Comparison of ENCODE assay signal across 1 cellular context in the genomic region with DNA sequence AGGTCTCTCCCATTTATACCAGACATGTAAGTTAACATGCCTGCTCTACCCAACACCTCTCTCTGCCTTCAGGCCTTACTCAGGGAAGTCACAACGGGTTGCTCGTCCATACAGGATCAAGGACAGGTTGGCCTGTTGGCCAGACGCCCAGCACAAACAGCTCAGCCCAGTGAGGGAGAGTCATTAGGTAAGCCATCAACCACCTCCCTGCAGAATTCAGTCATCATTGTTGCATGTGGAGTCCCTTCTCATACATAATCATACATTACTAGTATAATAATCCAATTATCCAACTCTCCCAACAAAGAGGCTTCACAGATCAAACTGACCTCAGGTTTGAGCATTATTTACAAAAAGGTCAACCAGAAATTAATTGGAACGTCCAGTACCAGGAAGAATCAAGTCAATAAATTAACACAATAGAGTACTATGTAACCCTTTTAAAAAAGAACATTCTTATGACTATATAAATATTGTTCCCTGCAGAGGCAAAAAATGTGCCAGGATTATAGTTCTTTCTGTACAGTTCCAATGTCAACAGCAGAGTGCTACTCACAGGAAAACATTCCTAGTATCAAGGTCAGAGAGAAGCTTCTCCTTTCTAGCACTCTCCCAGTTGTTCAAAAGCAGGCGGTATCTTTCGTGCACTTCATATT.
TF ChIP-seq lines count a peak whose summit lies in the region.

No MANE protein-coding gene starts in this region.

TF ChIP-seq in HEK293, 187 proteins besides CTCF, POLR2A, EP300 and RAD21 (continued from another document):
- TF ChIP-seq ZNF311 (tag by site-specific recombination; IDR thresholded peaks at IDR 0.05; ENCODE audit: borderline replicate concordance), result no peak
- TF ChIP-seq, protein P1, sequence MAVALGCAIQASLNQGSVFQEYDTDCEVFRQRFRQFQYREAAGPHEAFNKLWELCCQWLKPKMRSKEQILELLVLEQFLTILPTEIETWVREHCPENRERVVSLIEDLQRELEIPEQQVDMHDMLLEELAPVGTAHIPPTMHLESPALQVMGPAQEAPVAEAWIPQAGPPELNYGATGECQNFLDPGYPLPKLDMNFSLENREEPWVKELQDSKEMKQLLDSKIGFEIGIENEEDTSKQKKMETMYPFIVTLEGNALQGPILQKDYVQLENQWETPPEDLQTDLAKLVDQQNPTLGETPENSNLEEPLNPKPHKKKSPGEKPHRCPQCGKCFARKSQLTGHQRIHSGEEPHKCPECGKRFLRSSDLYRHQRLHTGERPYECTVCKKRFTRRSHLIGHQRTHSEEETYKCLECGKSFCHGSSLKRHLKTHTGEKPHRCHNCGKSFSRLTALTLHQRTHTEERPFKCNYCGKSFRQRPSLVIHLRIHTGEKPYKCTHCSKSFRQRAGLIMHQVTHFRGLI (tag by site-specific recombination; IDR thresholded peaks at IDR 0.05), result peak; percentile 70
- no peak for TF ChIP-seq MZF1 (tag by site-specific recombination; IDR thresholded peaks at IDR 0.05; ENCODE audit: borderline replicate concordance)
- TF ChIP-seq SCRT2 (tag by site-specific recombination; IDR thresholded peaks at IDR 0.05), result no peak
- TF ChIP-seq ZBTB17 (tag by site-specific recombination; IDR thresholded peaks at IDR 0.05), result 0 out of 2 replicates have a peak, but pooled peaks have one; percentile 20
- no peak for TF ChIP-seq ZNF596 (tag by site-specific recombination; IDR thresholded peaks at IDR 0.05)
- no peak for TF ChIP-seq SETDB1 (IDR thresholded peaks at IDR 0.05; ENCODE audit: insufficient read length, low read length)
